Comparison of ENCODE assay signal across 8 cellular contexts in the genomic region with DNA sequence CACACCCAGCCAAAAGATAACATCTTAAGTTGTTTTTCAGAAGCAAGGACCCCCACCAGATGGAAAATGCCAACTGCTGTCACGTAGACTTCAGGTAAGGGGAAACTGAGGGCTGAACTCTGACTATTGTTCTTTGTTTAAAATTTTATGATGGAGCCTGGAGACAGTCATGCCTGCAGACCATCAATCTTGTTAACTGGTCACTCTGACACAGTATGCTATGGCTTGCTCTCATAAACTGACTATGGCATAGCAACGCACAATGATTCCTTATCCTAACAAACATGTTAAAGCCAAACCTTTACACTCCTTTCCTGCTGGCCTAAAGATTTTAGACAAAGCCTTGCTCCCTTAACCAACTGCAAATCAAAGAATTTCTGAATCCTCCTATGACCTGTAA.
"Had no signal": no experiment of that assay in that cellular context is flagged by ENCODE, and none has a peak within 500 bp of the region (broad histone marks: within the 10 kb centered on the region; RNA-seq: fewer than 3 reads in every experiment).

No MANE protein-coding gene starts in this region.

- DNase-seq: GM23248, GOT3, H7, H9, HCEC 1CT, HFFc6 had no signal

- H3K27ac ChIP-seq: GM23248 had no signal

- H3K36me3 ChIP-seq: HAP-1 had no signal

- H3K4me3 ChIP-seq: GM23248, GM23338, HAP-1 had no signal
